9 cellular contexts compared by ENCODE assay signal in genomic region chr1:55257958-55258357, GRCh38. TPM values are rescaled to one million over a fixed set of nuclear protein-coding genes. Genes with fewer than 3 reads are reported as not detected.
A peak's percentile ranks its signal among the peaks of the same experiment; 100 is the strongest.
DNase-seq lines count a peak whose midpoint lies in the region; ATAC-seq and TF ChIP-seq lines count a peak whose summit lies in the region.
"Had no signal": no experiment of that assay in that cellular context is flagged by ENCODE, and none has a peak within 500 bp of the region (broad histone marks: within the 10 kb centered on the region; RNA-seq: fewer than 3 reads in every experiment).

No MANE protein-coding gene starts in this region.

- CTCF ChIA-PET in activated CD8-positive, alpha-beta memory T cell treated with anti-CD3 and anti-CD28 coated beads, Interleukin-2, amount 10 ng/mL, durations not matched to agents 7 days and 5 days (lab: Charles Lee): interaction anchor here (1.3 to 1.8 kb wide), 3 partner anchors 9 to 114 kb away, joined by 4 to 5 read pairs (median 5); no protein-coding TSS in a partner anchor

- TF ChIP-seq EP300 in tibial nerve (IDR thresholded peaks at IDR 0.05): no peak

- no peak overlapping the region for H3K27ac ChIP-seq in tibial nerve
- no peak overlapping the region for H3K27ac ChIP-seq in ascending aorta

- peak; percentile 88 for DNase-seq in activated CD8-positive, alpha-beta memory T cell treated with anti-CD3 and anti-CD28 coated beads, Interleukin-2, amount 10 ng/mL, durations not matched to agents 7 days and 5 days
- DNase-seq in stimulated activated CD8-positive, alpha-beta memory T cell treated with anti-CD3 and anti-CD28 coated beads, Interleukin-12 subunit alpha, Interleukin-12 subunit beta, amount 100 ng/mL, for 1 hour (ENCODE audit: low read depth): peak; percentile 40
- no peak for DNase-seq in tibial nerve (ENCODE audit: low spot score in 2 of 2)
- DNase-seq in ascending aorta (ENCODE audit: low spot score in 2 of 2): no peak

- peak overlapping the region; percentile 50 for H3K27ac Mint-ChIP-seq in activated CD8-positive, alpha-beta memory T cell treated with anti-CD3 and anti-CD28 coated beads, Interleukin-2, amount 10 ng/mL, durations not matched to agents 7 days and 5 days
- H3K27ac Mint-ChIP-seq: brain had no signal

- TF ChIP-seq CTCF in tibial nerve (IDR thresholded peaks at IDR 0.05) (no peak), ascending aorta (IDR thresholded peaks at IDR 0.05) (no peak)

- TF ChIP-seq POLR2A in tibial nerve (IDR thresholded peaks at IDR 0.05): no peak

- H3K36me3 Mint-ChIP-seq in activated CD8-positive, alpha-beta memory T cell treated with anti-CD3 and anti-CD28 coated beads, Interleukin-2, amount 10 ng/mL, durations not matched to agents 7 days and 5 days: no peaks in the 10 kb centered on the region
- H3K36me3 Mint-ChIP-seq: brain had no signal

- peak overlapping the region; percentile 20 for H3K4me3 Mint-ChIP-seq in activated CD8-positive, alpha-beta memory T cell treated with anti-CD3 and anti-CD28 coated beads, Interleukin-2, amount 10 ng/mL, durations not matched to agents 7 days and 5 days
- H3K4me3 Mint-ChIP-seq: brain had no signal

- H3K4me3 ChIP-seq in tibial nerve (no peak overlapping the region), ascending aorta (no peak overlapping the region)

- WGBS in tibial nerve, 2 donors: 43 to 49% methylated on average over 3 of the region's 3 CpGs

- H3K9me3 ChIP-seq in tibial nerve (no peaks in the 10 kb centered on the region), ascending aorta (no peaks in the 10 kb centered on the region)

- intact Hi-C loops in ascending aorta (cut with DNase I): no loop called here

- H3K27me3 Mint-ChIP-seq in activated CD8-positive, alpha-beta memory T cell treated with anti-CD3 and anti-CD28 coated beads, Interleukin-2, amount 10 ng/mL, durations not matched to agents 7 days and 5 days: peaks cover 17% of the 10 kb centered on the region

- no peaks in the 10 kb centered on the region for H3K4me1 ChIP-seq in tibial nerve
- H3K4me1 ChIP-seq in ascending aorta: no peaks in the 10 kb centered on the region

- ATAC-seq in GM19025 (IDR thresholded peaks at IDR 0.05; ENCODE audit: low read depth, unreplicated experiment) (peak; percentile 46), HG03354 (IDR thresholded peaks at IDR 0.05; ENCODE audit: poor library complexity, severe bottlenecking, unreplicated experiment) (peak; percentile 41), SK-N-SH treated with all-trans-retinoic acid at 6 μM for 48 hours (no peak), HG03159 (IDR thresholded peaks at IDR 0.05; ENCODE audit: unreplicated experiment) (no peak)
- ATAC-seq in activated CD8-positive, alpha-beta memory T cell treated with anti-CD3 and anti-CD28 coated beads, Interleukin-2, amount 10 ng/mL, durations not matched to agents 7 days and 5 days: peak; percentile 92

- H3K36me3 ChIP-seq in tibial nerve (no peaks in the 10 kb centered on the region), ascending aorta (no peaks in the 10 kb centered on the region)

- H3K9me3 Mint-ChIP-seq in activated CD8-positive, alpha-beta memory T cell treated with anti-CD3 and anti-CD28 coated beads, Interleukin-2, amount 10 ng/mL, durations not matched to agents 7 days and 5 days (ENCODE audit: low read depth): no peaks in the 10 kb centered on the region
- H3K9me3 Mint-ChIP-seq: brain had no signal

- H3K27me3 ChIP-seq in tibial nerve (no peaks in the 10 kb centered on the region), ascending aorta (no peaks in the 10 kb centered on the region)

- H3K4me1 Mint-ChIP-seq in activated CD8-positive, alpha-beta memory T cell treated with anti-CD3 and anti-CD28 coated beads, Interleukin-2, amount 10 ng/mL, durations not matched to agents 7 days and 5 days: peaks cover 22% of the 10 kb centered on the region
- H3K4me1 Mint-ChIP-seq: brain had no signal

TF ChIP-seq in SK-N-SH treated with all-trans-retinoic acid at 6 μM for 48 hours, 23 proteins besides CTCF, POLR2A, EP300 and RAD21:
- TF ChIP-seq TCF4 (CRISPR knock-in tag; IDR thresholded peaks at IDR 0.05; ENCODE audit: borderline replicate concordance): no peak
- TF ChIP-seq, protein P1, sequence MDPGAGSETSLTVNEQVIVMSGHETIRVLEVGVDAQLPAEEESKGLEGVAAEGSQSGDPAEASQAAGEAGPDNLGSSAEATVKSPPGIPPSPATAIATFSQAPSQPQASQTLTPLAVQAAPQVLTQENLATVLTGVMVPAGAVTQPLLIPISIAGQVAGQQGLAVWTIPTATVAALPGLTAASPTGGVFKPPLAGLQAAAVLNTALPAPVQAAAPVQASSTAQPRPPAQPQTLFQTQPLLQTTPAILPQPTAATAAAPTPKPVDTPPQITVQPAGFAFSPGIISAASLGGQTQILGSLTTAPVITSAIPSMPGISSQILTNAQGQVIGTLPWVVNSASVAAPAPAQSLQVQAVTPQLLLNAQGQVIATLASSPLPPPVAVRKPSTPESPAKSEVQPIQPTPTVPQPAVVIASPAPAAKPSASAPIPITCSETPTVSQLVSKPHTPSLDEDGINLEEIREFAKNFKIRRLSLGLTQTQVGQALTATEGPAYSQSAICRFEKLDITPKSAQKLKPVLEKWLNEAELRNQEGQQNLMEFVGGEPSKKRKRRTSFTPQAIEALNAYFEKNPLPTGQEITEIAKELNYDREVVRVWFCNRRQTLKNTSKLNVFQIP (CRISPR knock-in tag; IDR thresholded peaks at IDR 0.05; ENCODE audit: borderline replicate concordance, low read depth): no peak
- no peak for TF ChIP-seq ISL1 (CRISPR knock-in tag; IDR thresholded peaks at IDR 0.05)
- TF ChIP-seq OSR1 (CRISPR knock-in tag; IDR thresholded peaks at IDR 0.05): no peak
- no peak for TF ChIP-seq ZFP3 (CRISPR knock-in tag; IDR thresholded peaks at IDR 0.05)
- TF ChIP-seq CREB5 (CRISPR knock-in tag; IDR thresholded peaks at IDR 0.05; ENCODE audit: low read depth): no peak
- no peak for TF ChIP-seq PPARA (CRISPR knock-in tag; IDR thresholded peaks at IDR 0.05; ENCODE audit: borderline replicate concordance)
- TF ChIP-seq GLIS3 (CRISPR knock-in tag; IDR thresholded peaks at IDR 0.05): no peak
- no peak for TF ChIP-seq ZC3H10 (CRISPR knock-in tag; IDR thresholded peaks at IDR 0.05)

RNA-seq across cellular contexts. Expression of gene USP24, which starts 42.8 kb away (rescaled TPM):
- total RNA-seq in activated CD8-positive, alpha-beta memory T cell treated with anti-CD3 and anti-CD28 coated beads, Interleukin-2, amount 10 ng/mL, durations not matched to agents 7 days and 5 days: 10 to 100 TPM; 38.2 to 42.3 TPM
- total RNA-seq in tibial nerve (10 to 100 TPM; 46.8 to 63.8 (median 55.7) TPM), ascending aorta (11.2 TPM)

Comparison
In these comparisons a context has a peak if more than half of its experiments do, and no peak if none do; other contexts are left out.
1. ATAC-seq: peak in GM19025 (single experiment), HG03354 (single experiment) and activated CD8-positive, alpha-beta memory T cell treated with anti-CD3 and anti-CD28 coated beads, Interleukin-2, amount 10 ng/mL, durations not matched to agents 7 days and 5 days (single experiment); none in SK-N-SH treated with all-trans-retinoic acid at 6 μM for 48 hours (single experiment) and HG03159 (single experiment).
2. DNase-seq: peak in activated CD8-positive, alpha-beta memory T cell treated with anti-CD3 and anti-CD28 coated beads, Interleukin-2, amount 10 ng/mL, durations not matched to agents 7 days and 5 days (single experiment) and stimulated activated CD8-positive, alpha-beta memory T cell treated with anti-CD3 and anti-CD28 coated beads, Interleukin-12 subunit alpha, Interleukin-12 subunit beta, amount 100 ng/mL, for 1 hour (single experiment); none in tibial nerve (0 of 2) and ascending aorta (0 of 2).